14 cellular contexts compared by ENCODE assay signal in genomic region chr6:38185752-38186151, GRCh38.
DNase-seq lines count a peak whose midpoint lies in the region; ATAC-seq lines count a peak whose summit lies in the region.
"Had no signal": no experiment of that assay in that cellular context is flagged by ENCODE, and none has a peak within 500 bp of the region (broad histone marks: within the 10 kb centered on the region; RNA-seq: fewer than 3 reads in every experiment).

No MANE protein-coding gene starts in this region.

- no peak overlapping the region for H2BK15ac ChIP-seq in mesendoderm (replicated peaks; ENCODE audit: low read depth)

- no peak overlapping the region for H4K5ac ChIP-seq in mesendoderm (ENCODE audit: low read length)

- H2AK5ac ChIP-seq in mesendoderm (ENCODE audit: low read length) = no peak overlapping the region

- H3K4me3 Mint-ChIP-seq in T-helper 17 cell = no peak overlapping the region
- H3K4me3 Mint-ChIP-seq: CD8-positive, alpha-beta T cell; IgD-negative memory B cell had no signal

- H3K18ac ChIP-seq in mesendoderm (ENCODE audit: low read length) = no peak overlapping the region

- ATAC-seq in T-helper 17 cell (no peak), GM18858 (IDR thresholded peaks at IDR 0.05; ENCODE audit: unreplicated experiment) (no peak)
- ATAC-seq: A549; CD8-positive, alpha-beta T cell had no signal

- DNase-seq in D341Med (ENCODE audit: low spot score) (peak; percentile 1), T-helper 17 cell (no peak), mesendoderm (no peak), SK-N-DZ (ENCODE audit: low spot score) (no peak)
- peak; percentile 6 for DNase-seq in stimulated activated CD8-positive, alpha-beta memory T cell treated with anti-CD3 and anti-CD28 coated beads, Interleukin-4, amount 100 ng/mL, for 48 hours
- DNase-seq: BE2C, COR-L47, DMS53, GM23248 had no signal

- H3K9ac ChIP-seq in mesendoderm (ENCODE audit: low read length) = no peak overlapping the region
- H3K9ac ChIP-seq: GM23248 had no signal

- no peak overlapping the region for H3K4ac ChIP-seq in mesendoderm (ENCODE audit: low read depth, low read length)

- no peaks in the 10 kb centered on the region for H3K9me3 ChIP-seq in T-helper 17 cell (ENCODE audit: control insufficient read depth, low read length, poor library complexity, severe bottlenecking)
- H3K9me3 ChIP-seq: A549, BE2C had no signal

- H2BK5ac ChIP-seq in mesendoderm (ENCODE audit: low read length) = no peak overlapping the region

- WGBS in mesendoderm (ENCODE audit: extremely low coverage, insufficient coverage, low lambda C conversion rate) = no CpG with 5 or more reads among the region's 8 CpGs

- H3K56ac ChIP-seq in mesendoderm (ENCODE audit: low read length) = peak overlapping the region; percentile 5

- no peak overlapping the region for H3K23ac ChIP-seq in mesendoderm (ENCODE audit: low read length)

- H2BK120ac ChIP-seq in mesendoderm (ENCODE audit: low read depth, low read length) = no peak overlapping the region

- H3K4me1 ChIP-seq in mesendoderm (ENCODE audit: control insufficient read depth, low read depth, low read length) = peaks cover 1% of the 10 kb centered on the region
- H3K4me1 ChIP-seq: A549 had no signal

- peaks cover 18% of the 10 kb centered on the region for H3K4me1 Mint-ChIP-seq in T-helper 17 cell
- H3K4me1 Mint-ChIP-seq: IgD-negative memory B cell had no signal

- no peak overlapping the region for H3K4me2 ChIP-seq in mesendoderm (ENCODE audit: low read length)
- H3K4me2 ChIP-seq: A549 had no signal

- H3K27ac ChIP-seq in mesendoderm (ENCODE audit: low read depth, low read length) = no peak overlapping the region
- H3K27ac ChIP-seq: A549, C4-2B, GM23248 had no signal

- H3K79me2 ChIP-seq in mesendoderm (ENCODE audit: control insufficient read depth, insufficient read depth, low read length) = no peaks in the 10 kb centered on the region

- no peak overlapping the region for H4K8ac ChIP-seq in mesendoderm (ENCODE audit: low read depth, low read length)

- H3K27me3 Mint-ChIP-seq in T-helper 17 cell = no peaks in the 10 kb centered on the region
- H3K27me3 Mint-ChIP-seq: IgD-negative memory B cell had no signal

- H3K27me3 ChIP-seq in mesendoderm (ENCODE audit: insufficient read depth, low read length, poor library complexity) = no peaks in the 10 kb centered on the region
- H3K27me3 ChIP-seq: BE2C had no signal

- no peak overlapping the region for H3K4me3 ChIP-seq in mesendoderm (ENCODE audit: low read length)
- H3K4me3 ChIP-seq: A549, GM23248 had no signal

- H3K36me3 Mint-ChIP-seq in T-helper 17 cell (ENCODE audit: low read depth) = peaks cover 8% of the 10 kb centered on the region

- H3K79me1 ChIP-seq in mesendoderm (ENCODE audit: low read length) = no peaks in the 10 kb centered on the region

- peak overlapping the region; percentile 45 for H3K27ac Mint-ChIP-seq in T-helper 17 cell
- H3K27ac Mint-ChIP-seq: CD8-positive, alpha-beta T cell; IgD-negative memory B cell had no signal

- H3K36me3 ChIP-seq in mesendoderm (ENCODE audit: control insufficient read depth, insufficient read depth, low read length) = peaks cover 1% of the 10 kb centered on the region
- H3K36me3 ChIP-seq: BE2C had no signal

Comparison
In these comparisons a context has a peak if more than half of its experiments do, and no peak if none do; other contexts are left out.
1. DNase-seq: peak in D341Med (single experiment) and stimulated activated CD8-positive, alpha-beta memory T cell treated with anti-CD3 and anti-CD28 coated beads, Interleukin-4, amount 100 ng/mL, for 48 hours (single experiment); none in T-helper 17 cell (0 of 3), mesendoderm (single experiment) and SK-N-DZ (single experiment).